ENCODE assay signal across 8 cellular contexts in the genomic region with DNA sequence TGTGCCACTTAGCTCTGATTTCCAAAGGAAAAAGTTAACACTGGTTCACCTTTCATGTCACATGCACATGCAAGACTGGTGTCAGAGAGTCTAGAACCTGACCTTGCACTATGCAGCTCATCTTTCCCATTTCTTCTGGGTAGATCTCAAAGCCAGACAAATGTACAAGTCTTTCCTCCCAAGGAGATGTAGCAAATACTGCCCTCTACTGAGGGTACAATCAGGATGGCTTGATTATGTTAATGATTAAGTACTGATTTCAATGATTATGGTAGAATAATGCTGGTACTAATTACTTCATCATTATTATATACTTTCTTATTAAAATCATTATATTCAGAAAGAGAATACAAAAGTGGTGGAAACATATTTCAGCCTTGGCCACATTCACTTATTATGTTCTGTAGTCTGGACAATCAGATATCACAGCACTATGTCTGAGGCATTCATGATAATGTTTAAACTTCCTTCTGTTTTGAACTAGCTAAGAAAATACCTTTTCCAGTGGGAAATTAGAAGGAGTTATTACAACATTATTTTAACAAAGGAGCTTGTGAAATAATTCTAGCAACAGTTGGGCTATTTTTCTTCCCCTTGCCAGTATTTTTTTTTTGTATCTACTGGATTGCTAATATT.
DNase-seq lines count a peak whose midpoint lies in the region; ATAC-seq, FAIRE-seq and TF ChIP-seq lines count a peak whose summit lies in the region.

No MANE protein-coding gene starts in this region.

- H2AFZ ChIP-seq in K562 (ENCODE audit: low read depth, low read length): no peak overlapping the region

- H3K9ac ChIP-seq in K562 (ENCODE audit: insufficient read depth in 1 of 2, low read depth in 2 of 2, low read length in 2 of 2): no peak overlapping the region

- no peaks in the 10 kb centered on the region for H4K20me1 ChIP-seq in K562 (replicated peaks; ENCODE audit: control insufficient read depth, insufficient read depth, low read length)

- no peak for TF ChIP-seq EP300 in K562 (IDR thresholded peaks at IDR 0.05; ENCODE audit: low read length)

- no TSS peak for BruUV-seq in K562 (replicated peaks; lab: Mats Ljungman, UMichigan)

- TF ChIP-seq RAD21 in K562 (CRISPR knock-in tag; conservative IDR thresholded peaks at IDR 0.05 in 1 of 2, IDR thresholded peaks at IDR 0.05 in 1 of 2): peak; percentile 75 to 87

- no peaks in the 10 kb centered on the region for H3K27me3 ChIP-seq in K562 (ENCODE audit: control insufficient read depth in 2 of 2, insufficient read depth in 2 of 2, low read length in 2 of 2)

- H3K4me1 ChIP-seq in K562 (replicated peaks in 1 of 2; ENCODE audit: control insufficient read depth in 2 of 2, insufficient read depth in 2 of 2, low read length in 2 of 2): no peaks in the 10 kb centered on the region

- intact Hi-C loops in K562 (cut with micrococcal nuclease): loop anchor here (1.0 to 5.0 kb wide), 3 partner anchors 242 to 379 kb away; no protein-coding TSS in a partner anchor

- H3K27ac ChIP-seq in K562 (ENCODE audit: extremely low read depth, low read depth, low read length): no peak overlapping the region

- no peak overlapping the region for H3K4me3 ChIP-seq in K562

- TF ChIP-seq POLR2A in K562 (conservative IDR thresholded peaks at IDR 0.05): no peak

- H3K36me3 ChIP-seq in K562 (ENCODE audit: control insufficient read depth, insufficient read depth, low read length): no peaks in the 10 kb centered on the region

- H3K79me2 ChIP-seq in K562 (ENCODE audit: control insufficient read depth, insufficient read depth, low read length): no peaks in the 10 kb centered on the region

- no peak overlapping the region for H3K4me2 ChIP-seq in K562 (ENCODE audit: insufficient read depth, low read length)

- DNase-seq in 8988T (peak; percentile 13), GM03348 (ENCODE audit: low spot score) (peak; percentile 72), NCI-H2171 (lab: John Stamatoyannopoulos, UW) (peak; percentile 2), K562 (ENCODE audit: extremely low read depth in 1 of 4, low spot score in 3 of 4) (peak in 3 of 4 experiments; percentile 11 to 41 (median 15)), left lobe of liver (ENCODE audit: low spot score) (no peak), occipital lobe (lab: John Stamatoyannopoulos, UW) (no peak)

- in situ Hi-C loops in K562 (cut with MboI): no loop called here

- no peaks in the 10 kb centered on the region for H3K9me3 ChIP-seq in K562 (replicated peaks; ENCODE audit: control insufficient read depth, insufficient read depth, low read depth, low read length)

- peak; percentile 81 for FAIRE-seq in K562 (lab: Jason Lieb, UNC)

- no peaks in the 10 kb centered on the region for H3K9me1 ChIP-seq in K562 (ENCODE audit: control insufficient read depth, insufficient read depth, low read length)

- ATAC-seq in K562: peak; percentile 62; the same call in 2 of the 3 replicates
- ATAC-seq in left lobe of liver: peak; percentile 91
- no peak for ATAC-seq in HG03097 (IDR thresholded peaks at IDR 0.05; ENCODE audit: low FRiP score, unreplicated experiment)
- ATAC-seq in HG03280 (IDR thresholded peaks at IDR 0.05; ENCODE audit: unreplicated experiment): no peak

- peak; percentile 30 to 74 (median 47); a peak in 5 of 6 replicates for TF ChIP-seq CTCF in K562 (IDR thresholded peaks at IDR 0.05 in 2 of 3, conservative IDR thresholded peaks at IDR 0.05 in 1 of 3; ENCODE audit: insufficient read depth in 2 of 3, low read depth in 1 of 3, low read length in 3 of 3)

- POLR2A ChIA-PET in K562 (lab: Yijun Ruan, JAX): interaction anchor here (0.6 to 1.3 kb wide), 6 partner anchors 8 to 925 kb away, joined by 3 read pairs; no protein-coding TSS in a partner anchor

- CTCF ChIA-PET in K562 (lab: Yijun Ruan, JAX; ENCODE audit: low intra/inter-chr PET ratio): interaction anchor here (0.6 to 1.3 kb wide), 3 partner anchors 26 to 512 kb away, joined by 3 to 7 read pairs (median 4); no protein-coding TSS in a partner anchor

TF ChIP-seq in K562, 482 proteins besides CTCF, POLR2A, EP300 and RAD21:
- TF ChIP-seq KLF16 (IDR thresholded peaks at IDR 0.05) (0 out of 2 replicates have a peak, but pooled peaks have one; percentile 7), DACH1 (IDR thresholded peaks at IDR 0.05; ENCODE audit: partially characterized antibody) (peak; percentile 88), GATA2 (CRISPR knock-in tag; IDR thresholded peaks at IDR 0.05) (0 out of 2 replicates have a peak, but pooled peaks have one; percentile 26), KDM1A (IDR thresholded peaks at IDR 0.05) (no peak), KAT8 (IDR thresholded peaks at IDR 0.05; ENCODE audit: low read depth) (no peak), SMC3 (conservative IDR thresholded peaks at IDR 0.05; ENCODE audit: insufficient read depth, low read depth, low read length) (peak; percentile 32; the same call in 1 of the 2 replicates)
- TF ChIP-seq, protein P1, sequence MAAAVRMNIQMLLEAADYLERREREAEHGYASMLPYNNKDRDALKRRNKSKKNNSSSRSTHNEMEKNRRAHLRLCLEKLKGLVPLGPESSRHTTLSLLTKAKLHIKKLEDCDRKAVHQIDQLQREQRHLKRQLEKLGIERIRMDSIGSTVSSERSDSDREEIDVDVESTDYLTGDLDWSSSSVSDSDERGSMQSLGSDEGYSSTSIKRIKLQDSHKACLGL (CRISPR knock-in tag; IDR thresholded peaks at IDR 0.05; ENCODE audit: borderline replicate concordance, poor library complexity, severe bottlenecking): no peak
- TF ChIP-seq, protein P2, sequence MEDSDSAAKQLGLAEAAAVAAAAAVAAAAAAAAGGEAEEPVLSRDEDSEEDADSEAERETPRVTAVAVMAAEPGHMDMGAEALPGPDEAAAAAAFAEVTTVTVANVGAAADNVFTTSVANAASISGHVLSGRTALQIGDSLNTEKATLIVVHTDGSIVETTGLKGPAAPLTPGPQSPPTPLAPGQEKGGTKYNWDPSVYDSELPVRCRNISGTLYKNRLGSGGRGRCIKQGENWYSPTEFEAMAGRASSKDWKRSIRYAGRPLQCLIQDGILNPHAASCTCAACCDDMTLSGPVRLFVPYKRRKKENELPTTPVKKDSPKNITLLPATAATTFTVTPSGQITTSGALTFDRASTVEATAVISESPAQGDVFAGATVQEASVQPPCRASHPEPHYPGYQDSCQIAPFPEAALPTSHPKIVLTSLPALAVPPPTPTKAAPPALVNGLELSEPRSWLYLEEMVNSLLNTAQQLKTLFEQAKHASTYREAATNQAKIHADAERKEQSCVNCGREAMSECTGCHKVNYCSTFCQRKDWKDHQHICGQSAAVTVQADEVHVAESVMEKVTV (CRISPR knock-in tag; IDR thresholded peaks at IDR 0.05): 0 out of 2 replicates have a peak, but pooled peaks have one; percentile 47

Comparison
In these comparisons a context has a peak if more than half of its experiments do, and no peak if none do; other contexts are left out.
1. DNase-seq: peak in 8988T (single experiment), GM03348 (single experiment), NCI-H2171 (single experiment) and K562 (3 of 4); none in left lobe of liver (single experiment) and occipital lobe (single experiment).
2. ATAC-seq: peak in K562 (single experiment) and left lobe of liver (single experiment); none in HG03097 (single experiment) and HG03280 (single experiment).